In the genomic region with DNA sequence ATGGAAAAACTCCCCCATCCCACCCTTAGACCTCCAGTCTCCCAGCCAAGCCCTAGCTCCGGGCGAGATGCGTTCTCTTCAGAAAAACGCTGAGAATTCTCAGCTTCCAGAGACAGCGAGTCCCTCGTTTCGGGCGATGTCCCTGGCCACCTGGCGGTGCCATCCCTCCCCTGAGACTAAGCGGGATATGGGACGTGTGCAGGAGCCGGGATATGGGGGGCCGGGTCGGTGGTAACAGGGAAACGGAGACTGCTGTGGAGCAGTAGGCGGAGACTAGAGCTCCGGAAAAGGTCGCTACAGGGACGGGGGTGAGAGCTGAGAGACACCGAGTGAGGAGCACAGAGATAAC, we compare ENCODE assay signal across 8 cellular contexts. TPM values are rescaled to one million over a fixed set of nuclear protein-coding genes. Genes with fewer than 3 reads are reported as not detected.
DNase-seq lines count a peak whose midpoint lies in the region; ATAC-seq and TF ChIP-seq lines count a peak whose summit lies in the region.

No MANE protein-coding gene starts in this region.

- H3K36me3 ChIP-seq in CD8-positive, alpha-beta T cell (ENCODE audit: insufficient read depth, low read length): no peaks in the 10 kb centered on the region
- no peaks in the 10 kb centered on the region for H3K36me3 ChIP-seq in smooth muscle cell (ENCODE audit: low read depth)

- H2AFZ ChIP-seq in smooth muscle cell (ENCODE audit: low read depth): peak overlapping the region; percentile 96

- intact Hi-C loops in CD8-positive, alpha-beta T cell (cut with DNase I, micrococcal nuclease): loop anchor here (1.0 to 5.0 kb wide), 6 partner anchors 69 to 519 kb away; a partner anchor contains a TSS
- intact Hi-C loops in activated CD8-positive, alpha-beta T cell treated with anti-CD3 and anti-CD28 coated beads for 36 hours (cut with micrococcal nuclease): no loop called here

- H3K9me3 ChIP-seq in CD8-positive, alpha-beta T cell (ENCODE audit: low read length): no peaks in the 10 kb centered on the region
- H3K9me3 ChIP-seq in smooth muscle cell (replicated peaks; ENCODE audit: low read depth): no peaks in the 10 kb centered on the region

- no peaks in the 10 kb centered on the region for H4K20me1 ChIP-seq in smooth muscle cell (ENCODE audit: low read depth)

- H3K9ac ChIP-seq in smooth muscle cell (ENCODE audit: low read depth): no peak overlapping the region

- TF ChIP-seq CTCF in CD8-positive, alpha-beta T cell (IDR thresholded peaks at IDR 0.05): no peak
- TF ChIP-seq CTCF in activated CD8-positive, alpha-beta T cell treated with anti-CD3 and anti-CD28 coated beads for 36 hours (IDR thresholded peaks at IDR 0.05): peak; percentile 26
- TF ChIP-seq CTCF in smooth muscle cell (IDR thresholded peaks at IDR 0.05; ENCODE audit: borderline replicate concordance, insufficient read depth, poor library complexity, severe bottlenecking): peak; percentile 4

- no peaks in the 10 kb centered on the region for H3F3A ChIP-seq in smooth muscle cell (ENCODE audit: low read depth)

- H3K4me3 ChIP-seq in CD8-positive, alpha-beta T cell (ENCODE audit: low read depth, low read length): peak overlapping the region; percentile 93
- H3K4me3 ChIP-seq in smooth muscle cell: peak overlapping the region; percentile 77

- H3K9me3 Mint-ChIP-seq in CD8-positive, alpha-beta T cell: no peaks in the 10 kb centered on the region
- no peaks in the 10 kb centered on the region for H3K9me3 Mint-ChIP-seq in activated CD8-positive, alpha-beta T cell treated with anti-CD3 and anti-CD28 coated beads for 36 hours

- no peaks in the 10 kb centered on the region for H3K27me3 ChIP-seq in CD8-positive, alpha-beta T cell (ENCODE audit: insufficient read depth, low read length)
- peaks cover 24% of the 10 kb centered on the region for H3K27me3 ChIP-seq in smooth muscle cell (ENCODE audit: low read depth)

- H3K27me3 Mint-ChIP-seq in CD8-positive, alpha-beta T cell (ENCODE audit: low read depth): peaks cover 27% of the 10 kb centered on the region
- peaks cover 24% of the 10 kb centered on the region for H3K27me3 Mint-ChIP-seq in activated CD8-positive, alpha-beta T cell treated with anti-CD3 and anti-CD28 coated beads for 36 hours

- H3K4me1 ChIP-seq in CD8-positive, alpha-beta T cell (ENCODE audit: insufficient read depth, low read length): peaks cover 12% of the 10 kb centered on the region
- peaks cover 6% of the 10 kb centered on the region for H3K4me1 ChIP-seq in smooth muscle cell (ENCODE audit: low read depth)

- peak; percentile 59 for ATAC-seq in CD8-positive, alpha-beta T cell
- ATAC-seq in GM19452 (IDR thresholded peaks at IDR 0.05; ENCODE audit: unreplicated experiment): peak; percentile 60
- peak; percentile 58 for ATAC-seq in HG03442 (IDR thresholded peaks at IDR 0.05; ENCODE audit: unreplicated experiment)
- ATAC-seq in activated CD8-positive, alpha-beta T cell treated with anti-CD3 and anti-CD28 coated beads for 36 hours: peak; percentile 68

- DNase-seq in CD8-positive, alpha-beta T cell: peak in 1 of 7 experiments; percentile 1
- no peak for DNase-seq in activated CD8-positive, alpha-beta T cell treated with anti-CD3 and anti-CD28 coated beads for 36 hours
- peak; percentile 45 for DNase-seq in iPS DF 19.7 (ENCODE audit: low read depth, low spot score)
- DNase-seq in smooth muscle cell (lab: John Stamatoyannopoulos, UW; ENCODE audit: unreplicated experiment): no peak
- no peak for DNase-seq in epidermal melanocyte (ENCODE audit: insufficient read length, low spot score)
- no peak for DNase-seq in KG1 (lab: John Stamatoyannopoulos, UW)

- no peaks in the 10 kb centered on the region for H3K36me3 Mint-ChIP-seq in CD8-positive, alpha-beta T cell
- H3K36me3 Mint-ChIP-seq in activated CD8-positive, alpha-beta T cell treated with anti-CD3 and anti-CD28 coated beads for 36 hours (ENCODE audit: low read depth): peaks cover 7% of the 10 kb centered on the region

- H3K27ac Mint-ChIP-seq in CD8-positive, alpha-beta T cell: peak overlapping the region; percentile 46
- peak overlapping the region; percentile 76 for H3K27ac Mint-ChIP-seq in activated CD8-positive, alpha-beta T cell treated with anti-CD3 and anti-CD28 coated beads for 36 hours

- CTCF ChIA-PET in CD8-positive, alpha-beta T cell (lab: Charles Lee): interaction anchor here (1.7 kb wide), 2 partner anchors 10 to 66 kb away, joined by 4 to 8 read pairs; no protein-coding TSS in a partner anchor
- CTCF ChIA-PET in activated CD8-positive, alpha-beta T cell treated with anti-CD3 and anti-CD28 coated beads for 36 hours (lab: Charles Lee): interaction anchor here (0.8 to 2.6 kb wide), 14 partner anchors 9 to 391 kb away, joined by 3 to 17 read pairs (median 3); no protein-coding TSS in a partner anchor

- H3K4me1 Mint-ChIP-seq in CD8-positive, alpha-beta T cell (ENCODE audit: low read depth): peaks cover 20% of the 10 kb centered on the region
- H3K4me1 Mint-ChIP-seq in activated CD8-positive, alpha-beta T cell treated with anti-CD3 and anti-CD28 coated beads for 36 hours (ENCODE audit: low read depth): peaks cover 30% of the 10 kb centered on the region

- POLR2A ChIA-PET in CD8-positive, alpha-beta T cell (lab: Charles Lee): interaction anchor here (0.8 to 1.7 kb wide), 5 partner anchors 8 to 178 kb away, joined by 3 to 5 read pairs (median 3); no protein-coding TSS in a partner anchor
- POLR2A ChIA-PET in activated CD8-positive, alpha-beta T cell treated with anti-CD3 and anti-CD28 coated beads for 36 hours (lab: Charles Lee): interaction anchor here (0.6 to 1.6 kb wide), 5 partner anchors 8 to 172 kb away, joined by 3 read pairs; no protein-coding TSS in a partner anchor

- H3K79me2 ChIP-seq in smooth muscle cell (ENCODE audit: low read depth): no peaks in the 10 kb centered on the region

- WGBS in smooth muscle cell (ENCODE audit: low lambda C conversion rate): under 1% methylated on average over 20 of the region's 20 CpGs

- H3K4me3 Mint-ChIP-seq in CD8-positive, alpha-beta T cell: peak overlapping the region; percentile 94
- peak overlapping the region; percentile 75 for H3K4me3 Mint-ChIP-seq in activated CD8-positive, alpha-beta T cell treated with anti-CD3 and anti-CD28 coated beads for 36 hours

- H3K4me2 ChIP-seq in smooth muscle cell: peak overlapping the region; percentile 100

- H3K27ac ChIP-seq in CD8-positive, alpha-beta T cell (ENCODE audit: low read depth, low read length): no peak overlapping the region
- no peak overlapping the region for H3K27ac ChIP-seq in smooth muscle cell (ENCODE audit: low read depth)

RNA-seq across cellular contexts. Expression of a gene that starts 0.4 kb away (rescaled TPM):
- under 1 TPM in 1 of 2 experiments, not detected in 1; 0.19 TPM for total RNA-seq in CD8-positive, alpha-beta T cell
- 10 to 100 TPM; 12.2 to 13.1 TPM for total RNA-seq in activated CD8-positive, alpha-beta T cell treated with anti-CD3 and anti-CD28 coated beads for 36 hours
- total RNA-seq in smooth muscle cell: 1.6 and 6.9 TPM in 2 replicates
- polyA plus RNA-seq in smooth muscle cell: 0.39 and 0.57 TPM in 2 replicates
